ENCODE assay signal across 9 cellular contexts in the genomic region with DNA sequence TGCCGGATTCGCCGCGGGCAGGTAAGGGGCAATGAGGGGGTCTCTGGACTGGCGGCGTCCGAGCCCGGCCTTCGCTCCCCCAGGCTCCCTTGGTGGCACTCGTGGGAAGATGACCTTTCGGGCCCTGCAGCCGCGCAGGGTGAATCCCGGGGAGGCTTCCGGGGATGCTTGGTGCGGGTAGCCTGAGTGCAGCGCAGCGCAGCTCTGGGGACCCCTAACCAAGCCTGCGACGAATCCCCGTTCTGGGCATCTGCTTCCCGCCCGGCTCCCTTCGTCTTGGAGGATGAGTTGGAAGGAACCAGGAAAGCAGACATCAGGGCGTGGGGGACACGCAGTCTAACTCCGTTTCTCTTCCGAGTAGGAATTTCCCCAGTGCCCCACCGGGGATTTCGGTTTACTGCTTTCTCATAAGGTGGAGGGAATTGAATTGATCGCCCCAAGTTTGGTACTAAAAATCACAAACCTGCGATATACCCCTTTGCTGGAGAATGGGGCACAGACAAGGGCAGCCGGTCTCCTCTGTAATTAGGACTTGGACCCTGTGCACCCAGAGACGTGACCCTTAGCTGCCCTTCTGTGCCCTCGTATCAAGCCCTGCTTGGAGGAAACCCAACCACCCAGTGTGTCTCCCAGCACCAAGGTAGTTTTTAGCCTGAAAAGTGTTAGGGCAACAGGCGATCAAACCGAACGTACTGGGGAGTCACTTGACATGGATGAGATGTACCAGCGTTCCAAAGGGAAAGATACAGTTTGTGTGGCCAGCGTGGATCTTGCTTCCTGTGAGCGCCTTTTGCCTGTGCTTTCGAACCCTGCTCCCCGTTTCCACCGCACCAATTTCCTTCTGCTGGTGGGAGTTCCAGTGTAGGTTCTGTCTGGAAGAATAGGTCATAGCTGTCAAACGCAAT. TPM values are rescaled to one million over a fixed set of nuclear protein-coding genes. Genes with fewer than 3 reads are reported as not detected.
DNase-seq lines count a peak whose midpoint lies in the region; ATAC-seq, FAIRE-seq and TF ChIP-seq lines count a peak whose summit lies in the region.
"Had no signal": no experiment of that assay in that cellular context is flagged by ENCODE, and none has a peak within 500 bp of the region (broad histone marks: within the 10 kb centered on the region; RNA-seq: fewer than 3 reads in every experiment).

No MANE protein-coding gene starts in this region.

- peak overlapping the region; percentile 67 for H3K4me3 Mint-ChIP-seq in activated naive CD4-positive, alpha-beta T cell treated with anti-CD3 and anti-CD28 coated beads, Interleukin-2, amount 50 U/mL, for 24 hours
- H3K4me3 Mint-ChIP-seq in glutamatergic neuron (ENCODE audit: unreplicated experiment) = peak overlapping the region; percentile 77

- H3K4me3 ChIP-seq in KMS-11 (IDR thresholded peaks at IDR 0.05; ENCODE audit: insufficient read depth, low read depth, low read length) = no peak overlapping the region

- H3K4me1 ChIP-seq in KMS-11 (ENCODE audit: low read depth, poor library complexity, severe bottlenecking) = no peaks in the 10 kb centered on the region

- no peak overlapping the region for H2AFZ ChIP-seq in KMS-11 (ENCODE audit: low read depth)

- H3K9me3 Mint-ChIP-seq in activated naive CD4-positive, alpha-beta T cell treated with anti-CD3 and anti-CD28 coated beads, Interleukin-2, amount 50 U/mL, for 24 hours = no peaks in the 10 kb centered on the region
- peaks cover 2% of the 10 kb centered on the region for H3K9me3 Mint-ChIP-seq in glutamatergic neuron (ENCODE audit: unreplicated experiment)

- H3K9ac ChIP-seq in KMS-11 = no peak overlapping the region

- no peaks in the 10 kb centered on the region for H4K20me1 ChIP-seq in KMS-11 (ENCODE audit: insufficient read depth)

- no peaks in the 10 kb centered on the region for H3K36me3 ChIP-seq in KMS-11 (ENCODE audit: insufficient read depth)

- no peak for FAIRE-seq in urothelium cell line (lab: Jason Lieb, UNC)

- H3K27me3 ChIP-seq in KMS-11 (ENCODE audit: insufficient read depth, low read depth) = no peaks in the 10 kb centered on the region

- H3K79me2 ChIP-seq in KMS-11 (ENCODE audit: insufficient read depth, low read depth) = no peaks in the 10 kb centered on the region

- H3K27ac ChIP-seq in KMS-11 = no peak overlapping the region

- no peak for DNase-seq in activated naive CD4-positive, alpha-beta T cell treated with anti-CD3 and anti-CD28 coated beads, Interleukin-2, amount 50 U/mL, for 16 hours
- peak; percentile 28 for DNase-seq in glutamatergic neuron
- DNase-seq in putamen (ENCODE audit: low spot score) = peak; percentile 16
- DNase-seq in urothelium cell line (ENCODE audit: low spot score) = no peak
- DNase-seq: DND-41 had no signal

- TF ChIP-seq CTCF in KMS-11 (conservative IDR thresholded peaks at IDR 0.05; ENCODE audit: low read depth, low read length) (no peak), glutamatergic neuron (IDR thresholded peaks at IDR 0.05; ENCODE audit: partially characterized antibody, unreplicated experiment) (no peak)

- peak overlapping the region; percentile 45; the same call in 1 of the 2 replicates for H3K4me2 ChIP-seq in KMS-11

- peaks cover 46% of the 10 kb centered on the region for H3K27me3 Mint-ChIP-seq in activated naive CD4-positive, alpha-beta T cell treated with anti-CD3 and anti-CD28 coated beads, Interleukin-2, amount 50 U/mL, for 24 hours
- peaks cover 6% of the 10 kb centered on the region for H3K27me3 Mint-ChIP-seq in glutamatergic neuron (ENCODE audit: unreplicated experiment)

- H3K36me3 Mint-ChIP-seq in activated naive CD4-positive, alpha-beta T cell treated with anti-CD3 and anti-CD28 coated beads, Interleukin-2, amount 50 U/mL, for 24 hours = no peaks in the 10 kb centered on the region
- no peaks in the 10 kb centered on the region for H3K36me3 Mint-ChIP-seq in glutamatergic neuron (ENCODE audit: unreplicated experiment)

- H3K27ac Mint-ChIP-seq in activated naive CD4-positive, alpha-beta T cell treated with anti-CD3 and anti-CD28 coated beads, Interleukin-2, amount 50 U/mL, for 24 hours = no peak overlapping the region
- no peak overlapping the region for H3K27ac Mint-ChIP-seq in glutamatergic neuron (ENCODE audit: unreplicated experiment)

- no peak for ATAC-seq in HG02870 (IDR thresholded peaks at IDR 0.05; ENCODE audit: unreplicated experiment)
- no peak for ATAC-seq in GM19324 (IDR thresholded peaks at IDR 0.05; ENCODE audit: low FRiP score, unreplicated experiment)

- H3K4me1 Mint-ChIP-seq in activated naive CD4-positive, alpha-beta T cell treated with anti-CD3 and anti-CD28 coated beads, Interleukin-2, amount 50 U/mL, for 24 hours = peaks cover 12% of the 10 kb centered on the region
- peaks cover 2% of the 10 kb centered on the region for H3K4me1 Mint-ChIP-seq in glutamatergic neuron (ENCODE audit: low read depth, unreplicated experiment)

RNA-seq across cellular contexts. Expression of gene GPC5, which starts 1.0 kb away (rescaled TPM):
- total RNA-seq in glutamatergic neuron (ENCODE audit: unreplicated experiment) = 10.2 TPM

RNA-seq across cellular contexts. Expression of gene MIR17HG, which starts 52.0 kb away (rescaled TPM):
- total RNA-seq in glutamatergic neuron (ENCODE audit: unreplicated experiment) = 14.5 TPM

Comparison
In these comparisons a context has a peak if more than half of its experiments do, and no peak if none do; other contexts are left out.
1. DNase-seq: peak in glutamatergic neuron (single experiment) and putamen (single experiment); none in activated naive CD4-positive, alpha-beta T cell treated with anti-CD3 and anti-CD28 coated beads, Interleukin-2, amount 50 U/mL, for 16 hours (single experiment) and urothelium cell line (single experiment).